In genomic region chr16:70438983-70439862, GRCh38 we compare ENCODE assay signal across 8 cellular contexts. TPM values are rescaled to one million over a fixed set of nuclear protein-coding genes. Genes with fewer than 3 reads are reported as not detected.
DNase-seq lines count a peak whose midpoint lies in the region; ATAC-seq and TF ChIP-seq lines count a peak whose summit lies in the region.

A gene with protein sequence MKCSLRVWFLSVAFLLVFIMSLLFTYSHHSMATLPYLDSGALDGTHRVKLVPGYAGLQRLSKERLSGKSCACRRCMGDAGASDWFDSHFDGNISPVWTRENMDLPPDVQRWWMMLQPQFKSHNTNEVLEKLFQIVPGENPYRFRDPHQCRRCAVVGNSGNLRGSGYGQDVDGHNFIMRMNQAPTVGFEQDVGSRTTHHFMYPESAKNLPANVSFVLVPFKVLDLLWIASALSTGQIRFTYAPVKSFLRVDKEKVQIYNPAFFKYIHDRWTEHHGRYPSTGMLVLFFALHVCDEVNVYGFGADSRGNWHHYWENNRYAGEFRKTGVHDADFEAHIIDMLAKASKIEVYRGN (minus strand): TSS chr16:70439100. CDS start chr16:70398530, 40,570 bp downstream.

- H3K36me3 Mint-ChIP-seq in immature natural killer cell = no peaks in the 10 kb centered on the region

- no peak within 1 kb of the TSS for H3K27ac ChIP-seq in mammary epithelial cell (ENCODE audit: insufficient read depth, low read depth, low read length)

- no TSS peak for BruUV-seq in mammary epithelial cell (replicated peaks; lab: Mats Ljungman, UMichigan)

- no peaks in the 10 kb centered on the region for H3K36me3 ChIP-seq in mammary epithelial cell (ENCODE audit: insufficient read depth, low read length)

- TF ChIP-seq CTCF in WI38 (IDR thresholded peaks at IDR 0.05; ENCODE audit: low read depth, low read length) (no peak), mammary epithelial cell (conservative IDR thresholded peaks at IDR 0.05 in 1 of 2, IDR thresholded peaks at IDR 0.05 in 1 of 2; ENCODE audit: extremely low read depth in 1 of 2, insufficient read depth in 1 of 2, low read depth in 1 of 2, low read length in 2 of 2) (no peak)

- CTCF ChIA-PET in mammary epithelial cell (lab: Charles Lee; ENCODE audit: low non-redundant PET) = no interaction called here

- WGBS in mammary epithelial cell (ENCODE audit: low coverage, missing lambda C conversion rate) = 1% methylated on average over 33 of the region's 84 CpGs

- peaks cover 30 to 36% of the 10 kb centered on the region in 2 donors for H3K4me1 Mint-ChIP-seq in immature natural killer cell

- H2AFZ ChIP-seq in mammary epithelial cell (ENCODE audit: low read depth, low read length) = peak within 1 kb of the TSS; percentile 99

- peak within 1 kb of the TSS; percentile 92 to 98 (median 94) for H3K4me3 Mint-ChIP-seq in immature natural killer cell

- dilution Hi-C loops in mammary epithelial cell (cut with HindIII; ENCODE audit: low sequenced_read_pairs) = loop anchor here (5.0 kb wide), 4 partner anchors 38 to 122 kb away; partner anchors contain the start of genes COG4 and SF3B3

- H3K4me3 ChIP-seq in WI38 (ENCODE audit: low read depth, low read length) (peak within 1 kb of the TSS; percentile 81), mammary epithelial cell (replicated peaks in 1 of 3; ENCODE audit: insufficient read depth in 1 of 3, low read depth in 2 of 3, low read length in 3 of 3) (peak within 1 kb of the TSS; percentile 53 to 66 (median 60))

- in situ Hi-C loops in mammary epithelial cell (cut with MboI; ENCODE audit: low sequenced_read_pairs in 2 of 2) = no loop called here

- peaks cover 28% of the 10 kb centered on the region for H3K79me2 ChIP-seq in mammary epithelial cell (ENCODE audit: insufficient read depth, low read length)

- H3K27ac Mint-ChIP-seq in immature natural killer cell = peak within 1 kb of the TSS; percentile 85 to 90 (median 87)

- no peaks in the 10 kb centered on the region for H4K20me1 ChIP-seq in mammary epithelial cell (ENCODE audit: insufficient read depth, low read length)

- intact Hi-C loops in mammary epithelial cell (cut with micrococcal nuclease) = loop anchor here (1.0 to 5.0 kb wide), 2 partner anchors 58 to 83 kb away; partner anchors contain the start of genes COG4 and SF3B3

- H3K27me3 Mint-ChIP-seq in immature natural killer cell (ENCODE audit: low read depth in 3 of 3) = peaks cover 0 to 6% (median 2%) of the 10 kb centered on the region in 3 donors

- H3K9me3 ChIP-seq in mammary epithelial cell (replicated peaks; ENCODE audit: insufficient read depth, low read length) = no peaks in the 10 kb centered on the region

- peak within 1 kb of the TSS; percentile 14 for H3K9ac ChIP-seq in mammary epithelial cell (ENCODE audit: insufficient read depth, low read length)

- H3K9me3 Mint-ChIP-seq in immature natural killer cell = no peaks in the 10 kb centered on the region

- no peaks in the 10 kb centered on the region for H3K27me3 ChIP-seq in mammary epithelial cell (ENCODE audit: insufficient read depth, low read length)

- peak; percentile 79 for ATAC-seq in GM18520 (IDR thresholded peaks at IDR 0.05; ENCODE audit: unreplicated experiment)
- ATAC-seq in HG03066 (IDR thresholded peaks at IDR 0.05; ENCODE audit: low read depth, unreplicated experiment) = peak; percentile 77

- DNase-seq in 8988T (peak; percentile 97), NCI-H2227 treated with DMSO at 0.1 percent for 48 hours (lab: John Stamatoyannopoulos, UW) (peak; percentile 92), mammary epithelial cell (peak; percentile 88), immature natural killer cell (peak; percentile 87 to 90 (median 88)), smooth muscle cell of the brain vasculature (ENCODE audit: low read depth, low spot score) (peak; percentile 86)

- H3K4me1 ChIP-seq in mammary epithelial cell (ENCODE audit: insufficient read depth, low read length) = peaks cover 20% of the 10 kb centered on the region

- peak within 1 kb of the TSS; percentile 99 for H3K4me2 ChIP-seq in mammary epithelial cell (ENCODE audit: insufficient read depth, low read depth, low read length)

RNA-seq across cellular contexts. Expression of the gene that starts here (rescaled TPM):
- 10 to 100 TPM; 14.0 to 14.5 TPM for total RNA-seq in mammary epithelial cell
- polyA plus RNA-seq in mammary epithelial cell (7.9 TPM), immature natural killer cell (10 to 100 TPM; 11.1 to 20.7 (median 17.4) TPM)
- polyA minus RNA-seq in mammary epithelial cell = 48.9 TPM
